23 cellular contexts compared by ENCODE assay signal in genomic region chrX:12799118-12799517, GRCh38.
"Had no signal": no experiment of that assay in that cellular context is flagged by ENCODE, and none has a peak within 500 bp of the region (broad histone marks: within the 10 kb centered on the region; RNA-seq: fewer than 3 reads in every experiment).

No MANE protein-coding gene starts in this region.

- H3K27ac ChIP-seq: coronary artery, dorsolateral prefrontal cortex, esophagus muscularis mucosa, foreskin keratinocyte, gastroesophageal sphincter, heart right ventricle, left lung, lower lobe of right lung had no signal

- ATAC-seq: foreskin keratinocyte, gastroesophageal sphincter, heart right ventricle, left cardiac atrium, left lung, left ventricle myocardium superior, lower lobe of right lung, mucosa of descending colon had no signal

- H3K27me3 ChIP-seq: esophagus muscularis mucosa, foreskin keratinocyte, gastroesophageal sphincter, left lung had no signal

- H3K27ac Mint-ChIP-seq: mesothelial cell of epicardium had no signal

- H3K4me1 ChIP-seq: esophagus muscularis mucosa, foreskin keratinocyte, gastroesophageal sphincter, heart right ventricle, left lung, lower lobe of right lung had no signal

- H3K4me3 Mint-ChIP-seq: mesothelial cell of epicardium, naive B cell had no signal

- H3K4me1 Mint-ChIP-seq: mesothelial cell of epicardium had no signal

- H3K27me3 Mint-ChIP-seq: naive B cell had no signal

- DNase-seq: dermis blood vessel endothelial cell; dorsolateral prefrontal cortex; effector CD4-positive, alpha-beta T cell; effector memory CD4-positive, alpha-beta T cell; foreskin keratinocyte; head of caudate nucleus; heart right ventricle; hippocampal formation; left cardiac atrium; left lung; left ventricle myocardium superior; lower lobe of right lung; mucosa of descending colon; naive B cell had no signal

- H3K4me3 ChIP-seq: coronary artery, dorsolateral prefrontal cortex, esophagus muscularis mucosa, gastroesophageal sphincter, heart right ventricle, left lung, lower lobe of right lung, mucosa of descending colon had no signal

- FAIRE-seq: colon, endothelial cell of umbilical vein, frontal cortex, islet of Langerhans, keratinocyte had no signal

- H3K9me3 ChIP-seq: gastroesophageal sphincter, left lung, lower lobe of right lung, mucosa of descending colon had no signal
